Comparison of ENCODE assay signal across 24 cellular contexts in genomic region chr1:173639102-173639501, GRCh38. TPM values are rescaled to one million over a fixed set of nuclear protein-coding genes. Genes with fewer than 3 reads are reported as not detected.
"Had no signal": no experiment of that assay in that cellular context is flagged by ENCODE, and none has a peak within 500 bp of the region (broad histone marks: within the 10 kb centered on the region; RNA-seq: fewer than 3 reads in every experiment).

No MANE protein-coding gene starts in this region.

- H3K9me3 ChIP-seq: prostate gland, right atrium auricular region had no signal

- H3K4me3 Mint-ChIP-seq: activated CD4-positive, alpha-beta T cell treated with anti-CD3 and anti-CD28 coated beads for 36 hours; activated naive CD4-positive, alpha-beta T cell treated with anti-CD3 and anti-CD28 coated beads, Interleukin-2, amount 50 U/mL, for 24 hours; naive thymus-derived CD4-positive, alpha-beta T cell; type B pancreatic cell had no signal

- H3K4me1 Mint-ChIP-seq: activated CD4-positive, alpha-beta T cell treated with anti-CD3 and anti-CD28 coated beads for 36 hours; activated naive CD4-positive, alpha-beta T cell treated with anti-CD3 and anti-CD28 coated beads, Interleukin-2, amount 50 U/mL, for 24 hours; naive thymus-derived CD4-positive, alpha-beta T cell had no signal

- H3K27me3 ChIP-seq: dorsolateral prefrontal cortex, right atrium auricular region, stomach had no signal

- H3K27ac Mint-ChIP-seq: activated CD4-positive, alpha-beta T cell treated with anti-CD3 and anti-CD28 coated beads for 36 hours; activated naive CD4-positive, alpha-beta T cell treated with anti-CD3 and anti-CD28 coated beads, Interleukin-2, amount 50 U/mL, for 24 hours; naive thymus-derived CD4-positive, alpha-beta T cell; type B pancreatic cell had no signal

- H3K4me3 ChIP-seq: dorsolateral prefrontal cortex, prostate gland, right atrium auricular region, skin epidermis, stomach had no signal

- FAIRE-seq: frontal cortex had no signal

- DNase-seq: activated CD4-positive, alpha-beta T cell treated with anti-CD3 and anti-CD28 coated beads for 36 hours; activated CD4-positive, alpha-beta T cell treated with anti-CD3 and anti-CD28 coated beads, Interleukin-2, amount 50 U/mL, for 48 hours; activated gamma-delta T cell; dorsolateral prefrontal cortex; head of caudate nucleus; mesenchymal stem cell; naive thymus-derived CD4-positive, alpha-beta T cell; stimulated activated CD4-positive, alpha-beta T cell treated with anti-CD3 and anti-CD28 coated beads, Interleukin-4, amount 100 ng/mL, for 1 hour; stomach; SW 1271; T-helper 2 cell; WERI-Rb-1 had no signal

- H3K27ac ChIP-seq: dorsolateral prefrontal cortex, prostate gland, right atrium auricular region, skin epidermis, stomach, WERI-Rb-1 had no signal

- H3K27me3 Mint-ChIP-seq: type B pancreatic cell had no signal

- H3K9me3 Mint-ChIP-seq: activated naive CD4-positive, alpha-beta T cell treated with anti-CD3 and anti-CD28 coated beads, Interleukin-2, amount 50 U/mL, for 24 hours had no signal

- H3K36me3 Mint-ChIP-seq: activated naive CD4-positive, alpha-beta T cell treated with anti-CD3 and anti-CD28 coated beads, Interleukin-2, amount 50 U/mL, for 24 hours; type B pancreatic cell had no signal

- H3K36me3 ChIP-seq: prostate gland, right atrium auricular region, stomach, WERI-Rb-1 had no signal

- H3K4me1 ChIP-seq: prostate gland, stomach had no signal

RNA-seq across cellular contexts. Expression of gene TEX50, which starts 4.0 kb away (rescaled TPM):
- total RNA-seq: activated CD4-positive, alpha-beta T cell treated with anti-CD3 and anti-CD28 coated beads for 36 hours; cardiac septum; dorsolateral prefrontal cortex; epithelial cell of proximal tubule; frontal cortex; liver; mucosa of gallbladder; naive thymus-derived CD4-positive, alpha-beta T cell; right atrium auricular region; stomach; temporal lobe had no signal
- polyA plus RNA-seq: adipose tissue; liver; naive thymus-derived CD4-positive, alpha-beta T cell; stomach had no signal

RNA-seq across cellular contexts. Expression of gene ANKRD45, which starts 30.5 kb away (rescaled TPM):
- total RNA-seq: liver; naive thymus-derived CD4-positive, alpha-beta T cell; stomach had no signal
- polyA plus RNA-seq: liver; naive thymus-derived CD4-positive, alpha-beta T cell had no signal

RNA-seq across cellular contexts. Expression of gene SLC9C2, which starts 36.2 kb away (rescaled TPM):
- total RNA-seq: activated CD4-positive, alpha-beta T cell treated with anti-CD3 and anti-CD28 coated beads for 36 hours; epithelial cell of proximal tubule; liver; mucosa of gallbladder; naive thymus-derived CD4-positive, alpha-beta T cell had no signal
- polyA plus RNA-seq: liver; naive thymus-derived CD4-positive, alpha-beta T cell; stomach had no signal
